In genomic region chr3:159174715-159175390, GRCh38 we compare ENCODE assay signal across 20 cellular contexts.
DNase-seq lines count a peak whose midpoint lies in the region; ATAC-seq and TF ChIP-seq lines count a peak whose summit lies in the region.
"Had no signal": no experiment of that assay in that cellular context is flagged by ENCODE, and none has a peak within 500 bp of the region (broad histone marks: within the 10 kb centered on the region; RNA-seq: fewer than 3 reads in every experiment).

No MANE protein-coding gene starts in this region.

- H3K27me3 Mint-ChIP-seq in activated naive CD8-positive, alpha-beta T cell treated with anti-CD3 and anti-CD28 coated beads, Interleukin-2, amount 50 U/mL, for 24 hours: no peaks in the 10 kb centered on the region
- H3K27me3 Mint-ChIP-seq: activated naive CD8-positive, alpha-beta T cell; CD4-positive, CD25-positive, alpha-beta regulatory T cell; progenitor cell of endocrine pancreas had no signal

- in situ Hi-C loops in G401 (cut with HindIII; ENCODE audit: low sequenced_read_pairs): no loop called here

- no peaks in the 10 kb centered on the region for H3K9me3 ChIP-seq in HCT116 (ENCODE audit: control insufficient read depth in 1 of 2, insufficient read depth in 1 of 2, low read depth in 1 of 2, low read length in 2 of 2)
- H3K9me3 ChIP-seq: spleen had no signal

- peaks cover 4 to 22% of the 10 kb centered on the region in 2 experiments; a peak in 3 of 4 replicates for H3K4me1 ChIP-seq in HCT116 (ENCODE audit: control insufficient read depth in 1 of 2, insufficient read depth in 2 of 2, low read length in 2 of 2)
- H3K4me1 ChIP-seq: spleen had no signal

- no peaks in the 10 kb centered on the region for H3K4me1 Mint-ChIP-seq in activated naive CD8-positive, alpha-beta T cell treated with anti-CD3 and anti-CD28 coated beads, Interleukin-2, amount 50 U/mL, for 24 hours
- H3K4me1 Mint-ChIP-seq: CD4-positive, CD25-positive, alpha-beta regulatory T cell; nephron progenitor cell had no signal

- ATAC-seq in HCT116 (no peak), GM21447 (IDR thresholded peaks at IDR 0.05; ENCODE audit: unreplicated experiment) (no peak)
- ATAC-seq in activated naive CD8-positive, alpha-beta T cell treated with anti-CD3 and anti-CD28 coated beads, Interleukin-2, amount 50 U/mL, for 24 hours: no peak
- ATAC-seq: activated CD4-positive, CD25-positive, alpha-beta regulatory T cell treated with anti-CD3 and anti-CD28 coated beads, Interleukin-2, amount 50 U/mL, for 24 hours had no signal

- no peaks in the 10 kb centered on the region for H4K20me1 ChIP-seq in HCT116 (ENCODE audit: insufficient read depth)

- H2AFZ ChIP-seq in HCT116 (ENCODE audit: low read depth, low read length, poor library complexity, severe bottlenecking): peak overlapping the region; percentile 19

- no peaks in the 10 kb centered on the region for H3K27me3 ChIP-seq in HCT116 (ENCODE audit: insufficient read depth, low read length)
- H3K27me3 ChIP-seq: spleen had no signal

- H3K27ac ChIP-seq in HCT116 (ENCODE audit: low read depth, low read length): no peak overlapping the region
- H3K27ac ChIP-seq: SK-N-MC, spleen had no signal

- no peak for TF ChIP-seq CTCF in HCT116 (IDR thresholded peaks at IDR 0.05 in 2 of 3, conservative IDR thresholded peaks at IDR 0.05 in 1 of 3; ENCODE audit: borderline replicate concordance in 1 of 3, insufficient read depth in 1 of 3, low read depth in 2 of 3, low read length in 2 of 3)

- no peak overlapping the region for H3K4me3 Mint-ChIP-seq in activated naive CD8-positive, alpha-beta T cell treated with anti-CD3 and anti-CD28 coated beads, Interleukin-2, amount 50 U/mL, for 24 hours
- H3K4me3 Mint-ChIP-seq: activated naive CD8-positive, alpha-beta T cell; CD4-positive, CD25-positive, alpha-beta regulatory T cell; nephron progenitor cell had no signal

- no peak for TF ChIP-seq POLR2A in HCT116 (IDR thresholded peaks at IDR 0.05; ENCODE audit: borderline replicate concordance, extremely low read depth, insufficient read depth, insufficient read length)

- CTCF ChIA-PET in HCT116 (lab: Charles Lee): no interaction called here

- H3K36me3 ChIP-seq in HCT116 (ENCODE audit: control insufficient read depth in 1 of 2, insufficient read depth in 2 of 2, low read length in 2 of 2): no peaks in the 10 kb centered on the region
- H3K36me3 ChIP-seq: spleen had no signal

- RAD21 ChIA-PET in HCT116 (lab: Charles Lee; ENCODE audit: low non-redundant PET in 1 of 2, low total read pairs in 2 of 2, uncharacterized antibody in 2 of 2, unreplicated experiment in 2 of 2): no interaction called here

- POLR2A ChIA-PET in HCT116 (lab: Charles Lee): interaction anchor here (1.1 kb wide), 1 partner anchor 33 kb away, joined by 3 read pairs; no protein-coding TSS in a partner anchor

- no TSS peak for BruUV-seq in HCT116 (replicated peaks; lab: Mats Ljungman, UMichigan)

- H3K9me2 ChIP-seq in HCT116 (ENCODE audit: insufficient read depth): no peaks in the 10 kb centered on the region

- no peak overlapping the region for H3K9ac ChIP-seq in HCT116 (ENCODE audit: low read length)

- H3K9me3 Mint-ChIP-seq in activated naive CD8-positive, alpha-beta T cell treated with anti-CD3 and anti-CD28 coated beads, Interleukin-2, amount 50 U/mL, for 24 hours: no peaks in the 10 kb centered on the region
- H3K9me3 Mint-ChIP-seq: nephron progenitor cell had no signal

- TF ChIP-seq RAD21 in HCT116 (IDR thresholded peaks at IDR 0.05; ENCODE audit: low read depth): no peak

- DNase-seq in A172 (ENCODE audit: low spot score): peak; percentile 73
- DNase-seq in HCT116 (ENCODE audit: low read depth, low spot score): no peak
- peak; percentile 27 for DNase-seq in T1000 (lab: John Stamatoyannopoulos, UW)
- DNase-seq in glomerular visceral epithelial cell (ENCODE audit: extremely low spot score): peak; percentile 42
- no peak for DNase-seq in activated naive CD8-positive, alpha-beta T cell treated with anti-CD3 and anti-CD28 coated beads, Interleukin-2, amount 50 U/mL, for 24 hours
- no peak for DNase-seq in G401 (ENCODE audit: low spot score)
- DNase-seq in central memory CD4-positive, alpha-beta T cell: no peak
- DNase-seq: CD4-positive, CD25-positive, alpha-beta regulatory T cell; DMS153; KG1; kidney glomerular epithelial cell; NCI-H1105 treated with DMSO at 0.1 percent for 48 hours; NCI-H2171; nephron progenitor cell; spleen had no signal

- H3K4me3 ChIP-seq in HCT116 (replicated peaks in 1 of 2; ENCODE audit: low read depth in 1 of 2, low read length in 2 of 2): no peak overlapping the region
- H3K4me3 ChIP-seq: SK-N-MC, spleen had no signal

- H3K27ac Mint-ChIP-seq in activated naive CD8-positive, alpha-beta T cell treated with anti-CD3 and anti-CD28 coated beads, Interleukin-2, amount 50 U/mL, for 24 hours: no peak overlapping the region
- H3K27ac Mint-ChIP-seq: activated naive CD8-positive, alpha-beta T cell; CD4-positive, CD25-positive, alpha-beta regulatory T cell; nephron progenitor cell; progenitor cell of endocrine pancreas had no signal

- no peaks in the 10 kb centered on the region for H3K79me2 ChIP-seq in HCT116 (ENCODE audit: insufficient read depth, low read length)

- H3K36me3 Mint-ChIP-seq in activated naive CD8-positive, alpha-beta T cell treated with anti-CD3 and anti-CD28 coated beads, Interleukin-2, amount 50 U/mL, for 24 hours (ENCODE audit: low read depth): no peaks in the 10 kb centered on the region
- H3K36me3 Mint-ChIP-seq: activated naive CD8-positive, alpha-beta T cell; CD4-positive, CD25-positive, alpha-beta regulatory T cell had no signal

- H3K4me2 ChIP-seq in HCT116 (ENCODE audit: low read length): no peak overlapping the region

- intact Hi-C loops in HCT116 (cut with micrococcal nuclease): no loop called here

TF ChIP-seq in HCT116, 20 proteins besides CTCF, POLR2A, EP300 and RAD21:
- TF ChIP-seq EZH2phosphoT487 (IDR thresholded peaks at IDR 0.05; ENCODE audit: borderline replicate concordance) (no peak), ZBTB33 (IDR thresholded peaks at IDR 0.05; ENCODE audit: extremely low read depth, insufficient replicate concordance, low read length) (no peak), REST (IDR thresholded peaks at IDR 0.05; ENCODE audit: low read depth) (no peak), POLR2AphosphoS5 (IDR thresholded peaks at IDR 0.05; ENCODE audit: low read depth, low read length) (no peak), CEBPB (IDR thresholded peaks at IDR 0.05; ENCODE audit: low read depth) (no peak), ZNF274 (IDR thresholded peaks at IDR 0.05; ENCODE audit: low read depth, low read length) (no peak), YY1 (IDR thresholded peaks at IDR 0.05; ENCODE audit: extremely low read depth, insufficient replicate concordance, low read depth, low read length) (no peak), JUND (IDR thresholded peaks at IDR 0.05) (no peak), SP1 (IDR thresholded peaks at IDR 0.05; ENCODE audit: low read depth) (no peak), EZH2 (IDR thresholded peaks at IDR 0.05) (no peak), MAX (IDR thresholded peaks at IDR 0.05) (no peak), CBX3 (IDR thresholded peaks at IDR 0.05; ENCODE audit: low read depth) (no peak), SRF (IDR thresholded peaks at IDR 0.05; ENCODE audit: low read depth) (no peak), SIN3A (IDR thresholded peaks at IDR 0.05; ENCODE audit: low read depth) (no peak), FOSL1 (IDR thresholded peaks at IDR 0.05; ENCODE audit: low read depth) (no peak), ZFX (IDR thresholded peaks at IDR 0.05) (no peak)

Comparison
In these comparisons a context has a peak if more than half of its experiments do, and no peak if none do; other contexts are left out.
1. DNase-seq: peak in A172 (single experiment), T1000 (single experiment) and glomerular visceral epithelial cell (single experiment); none in HCT116 (single experiment), activated naive CD8-positive, alpha-beta T cell treated with anti-CD3 and anti-CD28 coated beads, Interleukin-2, amount 50 U/mL, for 24 hours (single experiment), G401 (single experiment) and central memory CD4-positive, alpha-beta T cell (single experiment).